8 cellular contexts compared by ENCODE assay signal in the genomic region with DNA sequence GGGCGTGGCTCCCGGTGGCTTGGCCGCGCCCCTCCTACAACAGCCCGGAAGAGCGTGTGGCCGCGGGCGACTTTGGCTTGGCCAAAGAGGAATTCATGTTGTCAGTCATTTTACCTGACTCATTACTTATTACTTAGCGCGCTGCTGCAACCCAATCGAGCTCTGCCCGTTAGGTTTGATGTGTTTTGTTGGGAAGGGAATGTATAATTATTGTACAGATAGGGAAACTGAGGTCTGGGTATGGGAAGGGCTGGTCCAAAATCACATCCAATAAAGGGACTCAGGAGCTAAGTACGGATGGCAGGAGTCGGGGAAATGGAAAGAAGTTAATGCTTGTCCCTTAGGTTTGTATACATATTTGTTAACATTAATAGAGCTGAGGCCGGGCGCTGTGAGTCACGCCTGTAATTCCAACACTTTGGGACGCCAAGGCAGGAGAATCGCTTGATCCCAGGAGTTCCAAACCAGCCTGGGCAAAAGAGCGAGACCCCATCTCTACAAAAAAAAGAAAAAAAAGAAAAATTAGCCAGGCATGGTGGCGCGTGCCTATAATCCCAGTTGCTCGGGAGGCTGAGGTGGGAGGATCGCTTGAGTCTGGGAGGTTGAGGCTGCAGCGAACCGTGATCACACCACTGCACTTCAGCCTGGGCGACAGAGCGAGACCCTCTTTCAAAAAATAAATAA. TPM values are rescaled to one million over a fixed set of nuclear protein-coding genes. Genes with fewer than 3 reads are reported as not detected.
DNase-seq lines count a peak whose midpoint lies in the region; ATAC-seq and TF ChIP-seq lines count a peak whose summit lies in the region.

No MANE protein-coding gene starts in this region.

- H4K91ac ChIP-seq in IMR-90 (ENCODE audit: insufficient read depth, low read depth, low read length): peak overlapping the region; percentile 80

- peak overlapping the region; percentile 86 for H3K27ac Mint-ChIP-seq in activated T-helper 17 cell treated with anti-CD3 and anti-CD28 coated beads, Interleukin-2, amount 50 U/mL, for 72 hours

- peak overlapping the region; percentile 87 for H2BK5ac ChIP-seq in IMR-90 (ENCODE audit: low read depth, low read length, poor library complexity, severe bottlenecking)

- H3K36me3 Mint-ChIP-seq in activated T-helper 17 cell treated with anti-CD3 and anti-CD28 coated beads, Interleukin-2, amount 50 U/mL, for 72 hours (ENCODE audit: low read depth): peaks cover 45% of the 10 kb centered on the region

- 0 out of 2 replicates have a peak, but pooled peaks have one; percentile 1 for TF ChIP-seq CTCF in IMR-90 (conservative IDR thresholded peaks at IDR 0.05; ENCODE audit: low read depth, low read length)

- peak overlapping the region; percentile 82 for H3K4me2 ChIP-seq in IMR-90 (ENCODE audit: low read depth, low read length)

- BruUV-seq in IMR-90 (replicated peaks; lab: Mats Ljungman, UMichigan): no TSS peak

- WGBS in IMR-90 (ENCODE audit: extremely low coverage in 2 of 2, insufficient read length in 1 of 2), 2 experiments: 0% methylated on average over 2 of the region's 29 CpGs; no CpG with 5 or more reads in 1 of the 2 experiments

- POLR2A ChIA-PET in IMR-90 (lab: Charles Lee; ENCODE audit: unreplicated experiment): no interaction called here

- H2BK20ac ChIP-seq in IMR-90 (ENCODE audit: low read depth, low read length): peak overlapping the region; percentile 62; the same call in 1 of the 2 replicates

- H3K9me1 ChIP-seq in IMR-90 (ENCODE audit: insufficient read depth, low read length): peaks cover 13% of the 10 kb centered on the region; the same call in 1 of the 2 replicates

- 0 out of 2 replicates have a peak overlapping the region, but pooled peaks have one; percentile 57 for H2AK5ac ChIP-seq in IMR-90 (ENCODE audit: low read depth, low read length)

- H3K9me3 Mint-ChIP-seq in activated T-helper 17 cell treated with anti-CD3 and anti-CD28 coated beads, Interleukin-2, amount 50 U/mL, for 72 hours: no peaks in the 10 kb centered on the region

- no peaks in the 10 kb centered on the region for H3K27me3 ChIP-seq in IMR-90 (ENCODE audit: control insufficient read depth, insufficient read depth, low read length)
- no peaks in the 10 kb centered on the region for H3K27me3 ChIP-seq in iPS-18a (ENCODE audit: control insufficient read depth, insufficient read depth, low read length)
- H3K27me3 ChIP-seq in stomach smooth muscle (ENCODE audit: control insufficient read depth in 1 of 2, insufficient read depth in 2 of 2, low read length in 2 of 2): no peaks in the 10 kb centered on the region

- DNase-seq in EH (ENCODE audit: low read depth): peak; percentile 95
- DNase-seq in IMR-90: no peak
- DNase-seq in stimulated activated CD4-positive, alpha-beta T cell treated with anti-CD3 and anti-CD28 coated beads, Interleukin-4, amount 100 ng/mL, for 1 hour: no peak

- H2AK9ac ChIP-seq in IMR-90 (replicated peaks; ENCODE audit: low read depth, low read length, poor library complexity): peak overlapping the region; percentile 99

- peak overlapping the region; percentile 95 for H3K4ac ChIP-seq in IMR-90 (ENCODE audit: low read depth, low read length)

- no peak for TF ChIP-seq RAD21 in IMR-90 (IDR thresholded peaks at IDR 0.05; ENCODE audit: low read length)

- H3K36me3 ChIP-seq in IMR-90 (ENCODE audit: control insufficient read depth, insufficient read depth, low read length) (peaks cover 16% of the 10 kb centered on the region), iPS-18a (ENCODE audit: control insufficient read depth, low read depth, low read length) (peaks cover 5% of the 10 kb centered on the region), stomach smooth muscle (ENCODE audit: control insufficient read depth in 2 of 2, insufficient read depth in 2 of 2, low read length in 2 of 2) (peaks cover 10% of the 10 kb centered on the region in 2 donors)

- peak overlapping the region; percentile 82 for H3K4me3 Mint-ChIP-seq in activated T-helper 17 cell treated with anti-CD3 and anti-CD28 coated beads, Interleukin-2, amount 50 U/mL, for 72 hours

- ATAC-seq in IMR-90 (ENCODE audit: low read depth): no peak
- ATAC-seq in activated T-helper 17 cell treated with anti-CD3 and anti-CD28 coated beads, Interleukin-2, amount 50 U/mL, for 72 hours (replicated peaks): peak; percentile 91
- ATAC-seq in HG02885 (IDR thresholded peaks at IDR 0.05; ENCODE audit: poor library complexity, unreplicated experiment): no peak
- no peak for ATAC-seq in GM18861 (IDR thresholded peaks at IDR 0.05; ENCODE audit: unreplicated experiment)

- peak overlapping the region; percentile 83 for H2BK120ac ChIP-seq in IMR-90 (ENCODE audit: low read depth, low read length)

- no peak for TF ChIP-seq POLR2A in IMR-90 (IDR thresholded peaks at IDR 0.05; ENCODE audit: low read depth, low read length)

- H2AFZ ChIP-seq in IMR-90 (replicated peaks; ENCODE audit: low read length, poor library complexity): peak overlapping the region; percentile 100

- peak overlapping the region; percentile 79 for H3K18ac ChIP-seq in IMR-90 (ENCODE audit: low read depth, low read length)

- no peaks in the 10 kb centered on the region for H3K27me3 Mint-ChIP-seq in activated T-helper 17 cell treated with anti-CD3 and anti-CD28 coated beads, Interleukin-2, amount 50 U/mL, for 72 hours

- in situ Hi-C loops in IMR-90 (cut with MboI; ENCODE audit: low sequenced_read_pairs): no loop called here

- peak overlapping the region; percentile 78 for H3K56ac ChIP-seq in IMR-90 (ENCODE audit: extremely low read depth, insufficient read depth, low read length)

- intact Hi-C loops in IMR-90 (cut with micrococcal nuclease): loop anchor here (5.0 kb wide), 3 partner anchors 80 to 430 kb away; partner anchors contain the start of genes CTSA, NCOA5 and NEURL2

- no peaks in the 10 kb centered on the region for H3K9me3 ChIP-seq in IMR-90 (ENCODE audit: control insufficient read depth, insufficient read depth, low read length)
- H3K9me3 ChIP-seq in iPS-18a (ENCODE audit: control insufficient read depth, low read depth, low read length): no peaks in the 10 kb centered on the region
- H3K9me3 ChIP-seq in stomach smooth muscle (ENCODE audit: control insufficient read depth in 2 of 2, low read length in 2 of 2): no peaks in the 10 kb centered on the region

- peak overlapping the region; percentile 62; the same call in 1 of the 3 replicates for H2BK15ac ChIP-seq in IMR-90 (ENCODE audit: low read depth, low read length)

- H3K79me1 ChIP-seq in IMR-90 (ENCODE audit: low read depth in 1 of 2, low read length in 2 of 2): peaks cover 14 to 40% of the 10 kb centered on the region in 2 experiments; a peak in 3 of 4 replicates

- dilution Hi-C loops in IMR-90 (cut with HindIII; ENCODE audit: low sequenced_read_pairs, unreplicated experiment): no loop called here

- H3K4me3 ChIP-seq in IMR-90 (ENCODE audit: insufficient read depth, low read depth, low read length) (peak overlapping the region; percentile 67), iPS-18a (ENCODE audit: low read length) (peak overlapping the region; percentile 99), stomach smooth muscle (ENCODE audit: low read length in 2 of 2) (peak overlapping the region; percentile 98)

- H4K8ac ChIP-seq in IMR-90 (ENCODE audit: low read depth in 2 of 2, low read length in 2 of 2): peak overlapping the region; percentile 91 to 98

- H3K4me1 ChIP-seq in IMR-90 (ENCODE audit: control insufficient read depth, insufficient read depth, low read length): peaks cover 13% of the 10 kb centered on the region
- no peaks in the 10 kb centered on the region for H3K4me1 ChIP-seq in iPS-18a (ENCODE audit: control insufficient read depth, low read depth, low read length)
- H3K4me1 ChIP-seq in stomach smooth muscle (ENCODE audit: control insufficient read depth, insufficient read depth, low read length): peaks cover 24% of the 10 kb centered on the region

- peak overlapping the region; percentile 84 for H4K5ac ChIP-seq in IMR-90 (ENCODE audit: low read depth, low read length)

- H3K23ac ChIP-seq in IMR-90 (ENCODE audit: low read depth, low read length): peak overlapping the region; percentile 90

- H3K9ac ChIP-seq in IMR-90 (ENCODE audit: low read depth, low read length) (peak overlapping the region; percentile 66), iPS-18a (ENCODE audit: low read length) (peak overlapping the region; percentile 100), stomach smooth muscle (ENCODE audit: low read length in 2 of 2) (peak overlapping the region; percentile 66 to 100)

- CTCF ChIA-PET in IMR-90 (lab: Yijun Ruan, JAX): no interaction called here

- peak overlapping the region; percentile 94 for H3K14ac ChIP-seq in IMR-90 (replicated peaks; ENCODE audit: low read depth, low read length)

- peak overlapping the region; percentile 72 for H3K27ac ChIP-seq in IMR-90 (ENCODE audit: insufficient read depth, low read length)
- peak overlapping the region; percentile 100 for H3K27ac ChIP-seq in iPS-18a (ENCODE audit: low read length)
- peak overlapping the region; percentile 100 for H3K27ac ChIP-seq in stomach smooth muscle (ENCODE audit: low read length)

- peaks cover 12% of the 10 kb centered on the region for H3K4me1 Mint-ChIP-seq in activated T-helper 17 cell treated with anti-CD3 and anti-CD28 coated beads, Interleukin-2, amount 50 U/mL, for 72 hours

- H4K20me1 ChIP-seq in IMR-90 (ENCODE audit: insufficient read depth, low read length): peaks cover 24% of the 10 kb centered on the region

RNA-seq across cellular contexts. Expression of gene ZNF335, which starts 0.6 kb away (rescaled TPM):
- 11.8 and 12.5 TPM in 2 replicates for total RNA-seq in IMR-90 (2012; rRNA removed)
- 17.8 and 20.2 TPM in 2 replicates for polyA plus RNA-seq in IMR-90 (2012; rRNA removed)
- polyA plus RNA-seq in IMR-90 (2012; cell fraction: cytosol; rRNA removed): 6.2 and 10.9 TPM in 2 replicates
- 89.9 and 166 TPM in 2 replicates for polyA plus RNA-seq in IMR-90 (2012; cell fraction: nucleus; rRNA removed; ENCODE audit: low replicate concordance)
- 10 to 100 TPM; 46.0 to 53.9 TPM for total RNA-seq in activated T-helper 17 cell treated with anti-CD3 and anti-CD28 coated beads, Interleukin-2, amount 50 U/mL, for 72 hours

RNA-seq across cellular contexts. Expression of gene MMP9, which starts 36.1 kb away (rescaled TPM):
- total RNA-seq in IMR-90 (2012; rRNA removed): under 0.01 TPM in 2 replicates
- polyA plus RNA-seq in IMR-90 (2012; rRNA removed): 0.16 and 0.17 TPM in 2 replicates
- polyA plus RNA-seq in IMR-90 (2012; cell fraction: cytosol; rRNA removed): 0.23 and 0.45 TPM in 2 replicates
- 0.22 and 0.25 TPM in 2 replicates for polyA plus RNA-seq in IMR-90 (2012; cell fraction: nucleus; rRNA removed; ENCODE audit: low replicate concordance)
- total RNA-seq in activated T-helper 17 cell treated with anti-CD3 and anti-CD28 coated beads, Interleukin-2, amount 50 U/mL, for 72 hours: not detected

RNA-seq across cellular contexts. Expression of gene PCIF1, which starts 38.2 kb away (rescaled TPM):
- 5.4 and 6.1 TPM in 2 replicates for total RNA-seq in IMR-90 (2012; rRNA removed)
- polyA plus RNA-seq in IMR-90 (2012; rRNA removed): 17.8 and 18.3 TPM in 2 replicates
- polyA plus RNA-seq in IMR-90 (2012; cell fraction: cytosol; rRNA removed): 16.0 and 23.4 TPM in 2 replicates
- polyA plus RNA-seq in IMR-90 (2012; cell fraction: nucleus; rRNA removed; ENCODE audit: low replicate concordance): 23.7 and 43.7 TPM in 2 replicates
- 10 to 100 TPM; 33.1 to 34.3 TPM for total RNA-seq in activated T-helper 17 cell treated with anti-CD3 and anti-CD28 coated beads, Interleukin-2, amount 50 U/mL, for 72 hours

RNA-seq across cellular contexts. Expression of gene SLC12A5, which starts 56.4 kb away (rescaled TPM):
- not detected in 2 replicates for total RNA-seq in IMR-90 (2012; rRNA removed)
- polyA plus RNA-seq in IMR-90 (2012; rRNA removed): 2.2 and 3.4 TPM in 2 replicates
- polyA plus RNA-seq in IMR-90 (2012; cell fraction: cytosol; rRNA removed): 11.3 and 18.7 TPM in 2 replicates
- 0.50 and 1.8 TPM in 2 replicates for polyA plus RNA-seq in IMR-90 (2012; cell fraction: nucleus; rRNA removed; ENCODE audit: low replicate concordance)
- total RNA-seq in activated T-helper 17 cell treated with anti-CD3 and anti-CD28 coated beads, Interleukin-2, amount 50 U/mL, for 72 hours: under 1 TPM in 1 of 2 donors, not detected in 1; 0.61 TPM
